ENCODE assay signal across 23 cellular contexts in the genomic region with DNA sequence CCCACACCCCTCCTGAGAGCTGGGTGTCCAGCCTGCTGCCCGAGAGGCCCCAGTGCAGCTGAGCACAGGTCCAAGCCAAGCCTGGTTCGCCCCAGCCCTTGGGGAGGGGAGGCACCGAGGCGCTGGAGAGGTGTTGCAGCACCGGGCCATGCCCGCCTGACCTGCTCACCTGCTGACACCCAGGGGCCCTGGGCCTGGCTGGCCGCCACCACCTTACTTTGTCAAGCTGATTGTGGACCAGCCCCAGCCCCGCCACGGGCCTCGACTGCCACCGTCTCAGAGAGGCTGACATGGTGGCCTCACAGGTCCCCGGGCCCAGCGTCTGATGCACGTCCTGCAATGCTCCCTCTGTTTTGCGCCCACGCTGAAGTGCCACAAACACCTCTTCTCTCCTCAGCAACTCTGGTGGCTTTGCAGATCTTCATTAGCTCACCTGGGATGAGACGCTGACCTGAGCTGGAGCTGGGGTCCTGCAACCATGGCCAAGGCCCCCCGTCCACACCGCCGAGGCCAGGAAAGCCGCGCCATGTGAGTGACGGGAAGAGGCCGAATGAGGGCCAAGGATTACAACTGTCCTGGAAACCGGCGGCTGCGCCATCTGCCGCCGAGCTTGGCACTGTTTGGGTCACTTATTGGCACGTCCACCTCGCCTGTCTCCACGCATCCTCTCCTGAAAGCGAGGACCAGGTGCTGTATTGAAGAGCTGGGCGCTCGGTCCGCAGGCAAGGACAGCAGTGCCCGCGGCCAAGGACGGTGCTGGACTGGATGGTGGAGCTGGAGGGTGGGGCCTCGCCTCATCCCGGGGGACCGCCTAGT. TPM values are rescaled to one million over a fixed set of nuclear protein-coding genes. Genes with fewer than 3 reads are reported as not detected.
DNase-seq lines count a peak whose midpoint lies in the region; ATAC-seq and TF ChIP-seq lines count a peak whose summit lies in the region.
"Had no signal": no experiment of that assay in that cellular context is flagged by ENCODE, and none has a peak within 500 bp of the region (broad histone marks: within the 10 kb centered on the region; RNA-seq: fewer than 3 reads in every experiment).

No MANE protein-coding gene starts in this region.

- no peak for ATAC-seq in RWPE2 (ENCODE audit: low read depth)
- ATAC-seq: A549 had no signal

- H3K36me3 ChIP-seq in RWPE2 (ENCODE audit: low read depth) (no peaks in the 10 kb centered on the region), breast epithelium (no peaks in the 10 kb centered on the region)
- H3K36me3 ChIP-seq: SJSA1 had no signal

- H3K27me3 ChIP-seq in RWPE2 (ENCODE audit: insufficient read depth, poor library complexity, severe bottlenecking), result peaks cover 48% of the 10 kb centered on the region
- H3K27me3 ChIP-seq in breast epithelium, result peaks cover 0 to 71% of the 10 kb centered on the region in 2 donors
- H3K27me3 ChIP-seq: BE2C had no signal

- H3K27ac ChIP-seq in RWPE2 (ENCODE audit: poor library complexity, severe bottlenecking), result no peak overlapping the region
- H3K27ac ChIP-seq in coronary artery, result no peak overlapping the region
- H3K27ac ChIP-seq in breast epithelium, result no peak overlapping the region
- H3K27ac ChIP-seq: A549, PC-9, SJSA1 had no signal

- intact Hi-C loops in breast epithelium (cut with DNase I; ENCODE audit: low total_unique reads), result no loop called here

- TF ChIP-seq POLR2A in breast epithelium (IDR thresholded peaks at IDR 0.05), result no peak

- H3K9me3 ChIP-seq in RWPE2 (ENCODE audit: severe bottlenecking), result no peaks in the 10 kb centered on the region
- peaks cover 6 to 7% of the 10 kb centered on the region in 2 donors for H3K9me3 ChIP-seq in breast epithelium
- H3K9me3 ChIP-seq: A549, BE2C, SJSA1 had no signal

- TF ChIP-seq CTCF in RWPE2 (IDR thresholded peaks at IDR 0.05; ENCODE audit: poor library complexity, severe bottlenecking) (no peak), coronary artery (IDR thresholded peaks at IDR 0.05) (no peak), breast epithelium (IDR thresholded peaks at IDR 0.05) (no peak)

- H3K4me1 ChIP-seq in RWPE2 (ENCODE audit: insufficient read depth, poor library complexity, severe bottlenecking), result no peaks in the 10 kb centered on the region
- no peaks in the 10 kb centered on the region for H3K4me1 ChIP-seq in breast epithelium
- H3K4me1 ChIP-seq: A549, SJSA1 had no signal

- H3K4me3 ChIP-seq in RWPE2 (ENCODE audit: severe bottlenecking), result no peak overlapping the region
- no peak overlapping the region for H3K4me3 ChIP-seq in coronary artery
- no peak overlapping the region for H3K4me3 ChIP-seq in breast epithelium
- H3K4me3 ChIP-seq: A549, PC-9, SJSA1 had no signal

- DNase-seq in D341Med (ENCODE audit: low spot score) (peak; percentile 31), RWPE2 (ENCODE audit: low spot score) (peak; percentile 70), epidermal melanocyte (ENCODE audit: insufficient read length, low spot score) (peak; percentile 7), mesenteric fat pad (ENCODE audit: low spot score) (peak; percentile 89), coronary artery (ENCODE audit: low spot score) (no peak), breast epithelium (ENCODE audit: low spot score in 2 of 2) (no peak), RPMI8226 (no peak)
- no peak for DNase-seq in effector CD8-positive, alpha-beta T cell (lab: John Stamatoyannopoulos, UW)
- DNase-seq: BE2C, COR-L47, DMS 273 treated with DMSO at 0.1 percent for 48 hours, DMS79 treated with DMSO at 0.1 percent for 48 hours, GOT3, IMR-90, NCI-H1105, NCI-H146, NCI-H2029, NCI-H2227 treated with DMSO at 0.1 percent for 48 hours, NCI-H510A treated with DMSO at 0.1 percent for 48 hours, NCI-H748 treated with DMSO at 0.1 percent for 48 hours, PC-9 had no signal

RNA-seq across cellular contexts. Expression of gene CPLX1, which starts 7.6 kb away (rescaled TPM):
- total RNA-seq in mesenteric fat pad (3.0 TPM), breast epithelium (1 to 10 TPM in 2 of 3 donors, under 1 TPM in 1; 0.16 to 2.6 (median 1.2) TPM)
- total RNA-seq: IMR-90, SJSA1 had no signal

Comparison
In these comparisons a context has a peak if more than half of its experiments do, and no peak if none do; other contexts are left out.
1. DNase-seq: peak in D341Med (single experiment), RWPE2 (single experiment), epidermal melanocyte (single experiment) and mesenteric fat pad (single experiment); none in coronary artery (single experiment), breast epithelium (0 of 2), effector CD8-positive, alpha-beta T cell (single experiment) and RPMI8226 (single experiment).